1 cellular context compared by ENCODE assay signal in the genomic region with DNA sequence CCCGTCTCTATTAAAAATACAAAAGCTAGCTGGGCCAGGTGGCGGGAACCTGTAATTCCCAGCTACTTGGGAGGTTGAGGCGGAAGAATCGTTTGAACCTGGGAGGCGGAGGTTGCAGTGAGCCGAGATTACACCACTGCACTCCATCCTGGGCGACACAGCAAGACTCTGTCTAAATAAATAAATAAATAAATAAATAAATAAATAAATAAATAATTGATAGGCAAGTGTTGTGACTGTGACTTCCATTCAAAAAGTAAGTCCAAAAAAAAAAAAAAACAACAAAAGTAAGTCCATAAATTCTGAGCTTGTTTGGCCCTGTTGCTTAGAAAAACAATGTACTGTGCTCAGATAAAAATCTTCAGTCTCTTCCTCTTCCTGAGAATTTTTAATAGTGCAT.
TF ChIP-seq lines count a peak whose summit lies in the region.

No MANE protein-coding gene starts in this region.

TF ChIP-seq in SK-N-SH, 30 proteins besides CTCF, POLR2A, EP300 and RAD21 (continued from another document):
- TF ChIP-seq USF1 (IDR thresholded peaks at IDR 0.05; ENCODE audit: borderline replicate concordance, low read depth) (no peak), GABPA (IDR thresholded peaks at IDR 0.05; ENCODE audit: low read depth) (no peak), TEAD4 (IDR thresholded peaks at IDR 0.05; ENCODE audit: borderline replicate concordance, insufficient read depth) (no peak), CHD2 (IDR thresholded peaks at IDR 0.05; ENCODE audit: low read length, partially characterized antibody) (no peak)
- TF ChIP-seq, protein P1, sequence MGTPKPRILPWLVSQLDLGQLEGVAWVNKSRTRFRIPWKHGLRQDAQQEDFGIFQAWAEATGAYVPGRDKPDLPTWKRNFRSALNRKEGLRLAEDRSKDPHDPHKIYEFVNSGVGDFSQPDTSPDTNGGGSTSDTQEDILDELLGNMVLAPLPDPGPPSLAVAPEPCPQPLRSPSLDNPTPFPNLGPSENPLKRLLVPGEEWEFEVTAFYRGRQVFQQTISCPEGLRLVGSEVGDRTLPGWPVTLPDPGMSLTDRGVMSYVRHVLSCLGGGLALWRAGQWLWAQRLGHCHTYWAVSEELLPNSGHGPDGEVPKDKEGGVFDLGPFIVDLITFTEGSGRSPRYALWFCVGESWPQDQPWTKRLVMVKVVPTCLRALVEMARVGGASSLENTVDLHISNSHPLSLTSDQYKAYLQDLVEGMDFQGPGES (IDR thresholded peaks at IDR 0.05; ENCODE audit: low read depth, low read length) = no peak
